In the genomic region with DNA sequence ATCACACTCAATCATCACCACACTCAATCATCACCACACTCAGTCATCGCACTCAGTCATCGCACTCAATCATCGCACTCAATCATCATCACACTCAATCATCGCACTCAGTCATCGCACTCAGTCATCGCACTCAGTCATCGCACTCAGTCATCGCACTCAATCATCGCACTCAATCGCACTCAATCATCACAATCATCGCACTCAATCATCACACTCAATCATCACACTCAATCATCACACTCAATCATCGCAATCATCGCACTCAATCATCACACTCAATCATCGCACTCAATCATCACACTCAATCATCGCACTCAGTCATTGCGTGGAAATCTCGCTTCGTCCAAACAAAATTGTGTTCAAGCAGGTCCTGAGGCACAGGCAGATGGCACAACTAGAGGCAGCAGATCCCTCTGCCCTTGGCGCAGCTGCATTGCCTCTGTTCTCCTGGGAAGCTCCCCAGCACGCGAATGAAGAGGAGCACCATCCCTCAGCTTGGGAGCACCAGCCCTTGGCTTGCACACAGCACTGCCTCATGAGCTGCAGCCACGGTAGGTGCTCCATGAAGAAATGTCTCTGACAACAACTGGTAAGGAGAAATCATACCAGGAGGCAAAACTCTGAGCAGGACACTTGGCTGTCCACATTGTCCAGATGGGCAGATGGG, we compare ENCODE assay signal across 21 cellular contexts.
"Had no signal": no experiment of that assay in that cellular context is flagged by ENCODE, and none has a peak within 500 bp of the region (broad histone marks: within the 10 kb centered on the region; RNA-seq: fewer than 3 reads in every experiment).

No MANE protein-coding gene starts in this region.

- H3K27ac Mint-ChIP-seq: naive B cell; nephron; stimulated activated naive B cell treated with anti-CD40 and anti-IgM and Interleukin-4, amounts not matched to agents 10 μg/mL and 1 μg/mL and 100 μg/mL, for 72 hours; stimulated activated naive CD8-positive, alpha-beta T cell treated with anti-CD3 and anti-CD28 coated beads, Interleukin-15, amount 100 ng/mL, for 72 hours; type B pancreatic cell had no signal

- H3K4me1 Mint-ChIP-seq: stimulated activated naive CD8-positive, alpha-beta T cell treated with anti-CD3 and anti-CD28 coated beads, Interleukin-15, amount 100 ng/mL, for 72 hours had no signal

- H3K4me3 ChIP-seq: lung, prostate gland had no signal

- DNase-seq: effector memory CD4-positive, alpha-beta T cell; left ventricle myocardium superior; mesenchymal stem cell; naive B cell; retina; stimulated activated CD4-positive, alpha-beta T cell treated with anti-CD3 and anti-CD28 coated beads, Interleukin-2, amount 100 ng/mL, for 24 hours; stimulated activated CD4-positive, alpha-beta T cell treated with anti-CD3 and anti-CD28 coated beads, Interleukin-4, amount 100 ng/mL, for 4 hours; stimulated activated naive B cell treated with anti-CD40 and anti-IgM and Interleukin-4, amounts not matched to agents 10 μg/mL and 1 μg/mL and 100 μg/mL, for 72 hours; stimulated activated naive CD8-positive, alpha-beta T cell treated with anti-CD3 and anti-CD28 coated beads, Interleukin-15, amount 100 ng/mL, for 72 hours; substantia nigra had no signal

- H3K27me3 Mint-ChIP-seq: naive B cell; stimulated activated naive B cell treated with anti-CD40 and anti-IgM and Interleukin-4, amounts not matched to agents 10 μg/mL and 1 μg/mL and 100 μg/mL, for 72 hours; stimulated activated naive CD8-positive, alpha-beta T cell treated with anti-CD3 and anti-CD28 coated beads, Interleukin-15, amount 100 ng/mL, for 72 hours; type B pancreatic cell had no signal

- H3K9ac ChIP-seq: parathyroid adenoma had no signal

- H3K9me3 ChIP-seq: prostate gland had no signal

- H3K4me3 Mint-ChIP-seq: naive B cell; nephron; stimulated activated naive B cell treated with anti-CD40 and anti-IgM and Interleukin-4, amounts not matched to agents 10 μg/mL and 1 μg/mL and 100 μg/mL, for 72 hours; stimulated activated naive CD8-positive, alpha-beta T cell treated with anti-CD3 and anti-CD28 coated beads, Interleukin-15, amount 100 ng/mL, for 72 hours; type B pancreatic cell had no signal

- ATAC-seq: esophagus mucosa; left ventricle myocardium superior; sciatic nerve; stimulated activated naive B cell treated with anti-CD40 and anti-IgM and Interleukin-4, amounts not matched to agents 10 μg/mL and 1 μg/mL and 100 μg/mL, for 72 hours; stimulated activated naive CD8-positive, alpha-beta T cell treated with anti-CD3 and anti-CD28 coated beads, Interleukin-15, amount 100 ng/mL, for 72 hours had no signal

- H2AFZ ChIP-seq: parathyroid adenoma had no signal

- H3K36me3 ChIP-seq: prostate gland had no signal

- FAIRE-seq: endometrium, frontal cortex, keratinocyte, urothelium cell line had no signal

- H3K27ac ChIP-seq: prostate gland had no signal

- H3K4me1 ChIP-seq: prostate gland had no signal
